In genomic region chr2:208224802-208225201, GRCh38 we compare ENCODE assay signal across 1 cellular context.
TF ChIP-seq lines count a peak whose summit lies in the region.

No MANE protein-coding gene starts in this region.

TF ChIP-seq in IMR-90, 13 proteins besides CTCF, POLR2A, EP300 and RAD21:
- TF ChIP-seq FOS (IDR thresholded peaks at IDR 0.05; ENCODE audit: low read depth, low read length) (no peak), SMC3 (IDR thresholded peaks at IDR 0.05; ENCODE audit: low read depth, low read length) (no peak), BHLHE40 (IDR thresholded peaks at IDR 0.05; ENCODE audit: low read depth, low read length) (no peak)
TF ChIP-seq in IMR-90: peak in this region for 0.
